Comparison of ENCODE assay signal across 3 cellular contexts in the genomic region with DNA sequence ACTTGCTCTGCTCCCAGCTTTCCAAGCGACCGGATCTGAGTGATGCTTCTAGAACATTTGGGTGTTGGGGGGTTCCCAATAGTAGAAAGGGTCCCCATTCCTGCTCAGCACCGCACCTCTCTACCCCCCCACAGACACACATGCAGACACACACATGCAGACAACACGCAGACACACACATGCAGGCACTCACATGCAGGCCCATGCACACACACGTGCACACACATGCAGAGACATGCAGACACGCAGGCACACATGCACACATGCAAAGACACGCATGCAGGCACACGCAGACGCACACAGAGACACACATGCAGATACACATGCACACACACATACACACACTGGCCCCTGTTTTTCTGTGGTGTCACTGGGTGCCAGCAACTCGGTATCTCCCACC.
TF ChIP-seq lines count a peak whose summit lies in the region.

No MANE protein-coding gene starts in this region.

TF ChIP-seq in GM23338, 12 proteins besides CTCF, POLR2A, EP300 and RAD21 (continues in another document):
- no peak for TF ChIP-seq CREB1 (CRISPR knock-in tag; IDR thresholded peaks at IDR 0.05; ENCODE audit: low read depth)
- no peak for TF ChIP-seq EZH2 (IDR thresholded peaks at IDR 0.05; ENCODE audit: low read depth, unreplicated experiment)
- no peak for TF ChIP-seq ZNF462 (CRISPR knock-in tag; IDR thresholded peaks at IDR 0.05)

TF ChIP-seq in HCT116, 20 proteins besides CTCF, POLR2A, EP300 and RAD21:
- TF ChIP-seq ZFX (IDR thresholded peaks at IDR 0.05) (no peak), YY1 (IDR thresholded peaks at IDR 0.05; ENCODE audit: extremely low read depth, insufficient replicate concordance, low read depth, low read length) (no peak), EZH2phosphoT487 (IDR thresholded peaks at IDR 0.05; ENCODE audit: borderline replicate concordance) (no peak), POLR2AphosphoS5 (IDR thresholded peaks at IDR 0.05; ENCODE audit: low read depth, low read length) (peak; percentile 79), EGR1 (IDR thresholded peaks at IDR 0.05; ENCODE audit: low read depth) (no peak), FOSL1 (IDR thresholded peaks at IDR 0.05; ENCODE audit: low read depth) (no peak), CBX3 (IDR thresholded peaks at IDR 0.05; ENCODE audit: low read depth) (no peak), CEBPB (IDR thresholded peaks at IDR 0.05; ENCODE audit: low read depth) (no peak), JUND (IDR thresholded peaks at IDR 0.05) (peak; percentile 39), MAX (IDR thresholded peaks at IDR 0.05) (peak; percentile 44; the same call in 1 of the 2 replicates), TCF7L2 (IDR thresholded peaks at IDR 0.05; ENCODE audit: borderline replicate concordance, extremely low read depth, insufficient read depth, insufficient read length) (no peak), SIN3A (IDR thresholded peaks at IDR 0.05; ENCODE audit: low read depth) (peak; percentile 71), SRF (IDR thresholded peaks at IDR 0.05; ENCODE audit: low read depth) (no peak), ELF1 (IDR thresholded peaks at IDR 0.05; ENCODE audit: borderline replicate concordance, low read depth) (no peak; the same call in 1 of the 2 replicates), REST (IDR thresholded peaks at IDR 0.05; ENCODE audit: low read depth) (no peak), ZNF274 (IDR thresholded peaks at IDR 0.05; ENCODE audit: low read depth, low read length) (no peak), SP1 (IDR thresholded peaks at IDR 0.05; ENCODE audit: low read depth) (peak; percentile 33; the same call in 1 of the 2 replicates), EZH2 (IDR thresholded peaks at IDR 0.05) (no peak)
- TF ChIP-seq, protein P1, sequence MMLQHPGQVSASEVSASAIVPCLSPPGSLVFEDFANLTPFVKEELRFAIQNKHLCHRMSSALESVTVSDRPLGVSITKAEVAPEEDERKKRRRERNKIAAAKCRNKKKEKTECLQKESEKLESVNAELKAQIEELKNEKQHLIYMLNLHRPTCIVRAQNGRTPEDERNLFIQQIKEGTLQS (IDR thresholded peaks at IDR 0.05) = no peak
- TF ChIP-seq, protein P2, sequence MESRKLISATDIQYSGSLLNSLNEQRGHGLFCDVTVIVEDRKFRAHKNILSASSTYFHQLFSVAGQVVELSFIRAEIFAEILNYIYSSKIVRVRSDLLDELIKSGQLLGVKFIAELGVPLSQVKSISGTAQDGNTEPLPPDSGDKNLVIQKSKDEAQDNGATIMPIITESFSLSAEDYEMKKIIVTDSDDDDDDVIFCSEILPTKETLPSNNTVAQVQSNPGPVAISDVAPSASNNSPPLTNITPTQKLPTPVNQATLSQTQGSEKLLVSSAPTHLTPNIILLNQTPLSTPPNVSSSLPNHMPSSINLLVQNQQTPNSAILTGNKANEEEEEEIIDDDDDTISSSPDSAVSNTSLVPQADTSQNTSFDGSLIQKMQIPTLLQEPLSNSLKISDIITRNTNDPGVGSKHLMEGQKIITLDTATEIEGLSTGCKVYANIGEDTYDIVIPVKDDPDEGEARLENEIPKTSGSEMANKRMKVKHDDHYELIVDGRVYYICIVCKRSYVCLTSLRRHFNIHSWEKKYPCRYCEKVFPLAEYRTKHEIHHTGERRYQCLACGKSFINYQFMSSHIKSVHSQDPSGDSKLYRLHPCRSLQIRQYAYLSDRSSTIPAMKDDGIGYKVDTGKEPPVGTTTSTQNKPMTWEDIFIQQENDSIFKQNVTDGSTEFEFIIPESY (IDR thresholded peaks at IDR 0.05; ENCODE audit: extremely low read depth, insufficient replicate concordance, low read length) = no peak

TF ChIP-seq in WTC11, 78 proteins besides CTCF, POLR2A, EP300 and RAD21:
- TF ChIP-seq ZNF423 (CRISPR knock-in tag; IDR thresholded peaks at IDR 0.05) (no peak), ZNF232 (CRISPR knock-in tag; IDR thresholded peaks at IDR 0.05) (no peak), SMAD4 (CRISPR knock-in tag; IDR thresholded peaks at IDR 0.05) (no peak), ZNF121 (CRISPR knock-in tag; IDR thresholded peaks at IDR 0.05) (no peak), ZNF532 (CRISPR knock-in tag; IDR thresholded peaks at IDR 0.05; ENCODE audit: borderline replicate concordance) (no peak), CREM (CRISPR knock-in tag; IDR thresholded peaks at IDR 0.05) (no peak)
- TF ChIP-seq, protein P3, sequence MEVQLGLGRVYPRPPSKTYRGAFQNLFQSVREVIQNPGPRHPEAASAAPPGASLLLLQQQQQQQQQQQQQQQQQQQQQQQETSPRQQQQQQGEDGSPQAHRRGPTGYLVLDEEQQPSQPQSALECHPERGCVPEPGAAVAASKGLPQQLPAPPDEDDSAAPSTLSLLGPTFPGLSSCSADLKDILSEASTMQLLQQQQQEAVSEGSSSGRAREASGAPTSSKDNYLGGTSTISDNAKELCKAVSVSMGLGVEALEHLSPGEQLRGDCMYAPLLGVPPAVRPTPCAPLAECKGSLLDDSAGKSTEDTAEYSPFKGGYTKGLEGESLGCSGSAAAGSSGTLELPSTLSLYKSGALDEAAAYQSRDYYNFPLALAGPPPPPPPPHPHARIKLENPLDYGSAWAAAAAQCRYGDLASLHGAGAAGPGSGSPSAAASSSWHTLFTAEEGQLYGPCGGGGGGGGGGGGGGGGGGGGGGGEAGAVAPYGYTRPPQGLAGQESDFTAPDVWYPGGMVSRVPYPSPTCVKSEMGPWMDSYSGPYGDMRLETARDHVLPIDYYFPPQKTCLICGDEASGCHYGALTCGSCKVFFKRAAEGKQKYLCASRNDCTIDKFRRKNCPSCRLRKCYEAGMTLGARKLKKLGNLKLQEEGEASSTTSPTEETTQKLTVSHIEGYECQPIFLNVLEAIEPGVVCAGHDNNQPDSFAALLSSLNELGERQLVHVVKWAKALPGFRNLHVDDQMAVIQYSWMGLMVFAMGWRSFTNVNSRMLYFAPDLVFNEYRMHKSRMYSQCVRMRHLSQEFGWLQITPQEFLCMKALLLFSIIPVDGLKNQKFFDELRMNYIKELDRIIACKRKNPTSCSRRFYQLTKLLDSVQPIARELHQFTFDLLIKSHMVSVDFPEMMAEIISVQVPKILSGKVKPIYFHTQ (CRISPR knock-in tag; IDR thresholded peaks at IDR 0.05) = no peak
- TF ChIP-seq, protein P4, sequence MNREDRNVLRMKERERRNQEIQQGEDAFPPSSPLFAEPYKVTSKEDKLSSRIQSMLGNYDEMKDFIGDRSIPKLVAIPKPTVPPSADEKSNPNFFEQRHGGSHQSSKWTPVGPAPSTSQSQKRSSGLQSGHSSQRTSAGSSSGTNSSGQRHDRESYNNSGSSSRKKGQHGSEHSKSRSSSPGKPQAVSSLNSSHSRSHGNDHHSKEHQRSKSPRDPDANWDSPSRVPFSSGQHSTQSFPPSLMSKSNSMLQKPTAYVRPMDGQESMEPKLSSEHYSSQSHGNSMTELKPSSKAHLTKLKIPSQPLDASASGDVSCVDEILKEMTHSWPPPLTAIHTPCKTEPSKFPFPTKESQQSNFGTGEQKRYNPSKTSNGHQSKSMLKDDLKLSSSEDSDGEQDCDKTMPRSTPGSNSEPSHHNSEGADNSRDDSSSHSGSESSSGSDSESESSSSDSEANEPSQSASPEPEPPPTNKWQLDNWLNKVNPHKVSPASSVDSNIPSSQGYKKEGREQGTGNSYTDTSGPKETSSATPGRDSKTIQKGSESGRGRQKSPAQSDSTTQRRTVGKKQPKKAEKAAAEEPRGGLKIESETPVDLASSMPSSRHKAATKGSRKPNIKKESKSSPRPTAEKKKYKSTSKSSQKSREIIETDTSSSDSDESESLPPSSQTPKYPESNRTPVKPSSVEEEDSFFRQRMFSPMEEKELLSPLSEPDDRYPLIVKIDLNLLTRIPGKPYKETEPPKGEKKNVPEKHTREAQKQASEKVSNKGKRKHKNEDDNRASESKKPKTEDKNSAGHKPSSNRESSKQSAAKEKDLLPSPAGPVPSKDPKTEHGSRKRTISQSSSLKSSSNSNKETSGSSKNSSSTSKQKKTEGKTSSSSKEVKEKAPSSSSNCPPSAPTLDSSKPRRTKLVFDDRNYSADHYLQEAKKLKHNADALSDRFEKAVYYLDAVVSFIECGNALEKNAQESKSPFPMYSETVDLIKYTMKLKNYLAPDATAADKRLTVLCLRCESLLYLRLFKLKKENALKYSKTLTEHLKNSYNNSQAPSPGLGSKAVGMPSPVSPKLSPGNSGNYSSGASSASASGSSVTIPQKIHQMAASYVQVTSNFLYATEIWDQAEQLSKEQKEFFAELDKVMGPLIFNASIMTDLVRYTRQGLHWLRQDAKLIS (CRISPR knock-in tag; IDR thresholded peaks at IDR 0.05; ENCODE audit: borderline replicate concordance) = no peak
- TF ChIP-seq, protein P5, sequence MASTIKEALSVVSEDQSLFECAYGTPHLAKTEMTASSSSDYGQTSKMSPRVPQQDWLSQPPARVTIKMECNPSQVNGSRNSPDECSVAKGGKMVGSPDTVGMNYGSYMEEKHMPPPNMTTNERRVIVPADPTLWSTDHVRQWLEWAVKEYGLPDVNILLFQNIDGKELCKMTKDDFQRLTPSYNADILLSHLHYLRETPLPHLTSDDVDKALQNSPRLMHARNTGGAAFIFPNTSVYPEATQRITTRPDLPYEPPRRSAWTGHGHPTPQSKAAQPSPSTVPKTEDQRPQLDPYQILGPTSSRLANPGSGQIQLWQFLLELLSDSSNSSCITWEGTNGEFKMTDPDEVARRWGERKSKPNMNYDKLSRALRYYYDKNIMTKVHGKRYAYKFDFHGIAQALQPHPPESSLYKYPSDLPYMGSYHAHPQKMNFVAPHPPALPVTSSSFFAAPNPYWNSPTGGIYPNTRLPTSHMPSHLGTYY (CRISPR knock-in tag; IDR thresholded peaks at IDR 0.05) = no peak
